24 cellular contexts compared by ENCODE assay signal in genomic region chr22:45445031-45445710, GRCh38. TPM values are rescaled to one million over a fixed set of nuclear protein-coding genes. Genes with fewer than 3 reads are reported as not detected.
"Had no signal": no experiment of that assay in that cellular context is flagged by ENCODE, and none has a peak within 500 bp of the region (broad histone marks: within the 10 kb centered on the region; RNA-seq: fewer than 3 reads in every experiment).

No MANE protein-coding gene starts in this region.

- H3K4me3 Mint-ChIP-seq: endodermal cell; naive thymus-derived CD8-positive, alpha-beta T cell; neural crest cell had no signal

- H3K9me3 Mint-ChIP-seq: endodermal cell; naive thymus-derived CD8-positive, alpha-beta T cell; neural crest cell had no signal

- H3K36me3 ChIP-seq: ovary, stomach, thoracic aorta, transverse colon, uterus had no signal

- ATAC-seq: mucosa of descending colon; naive thymus-derived CD8-positive, alpha-beta T cell; right cardiac atrium had no signal

- H3K27ac Mint-ChIP-seq: naive thymus-derived CD8-positive, alpha-beta T cell had no signal

- H3K27ac ChIP-seq: coronary artery, ovary, stomach, thoracic aorta, transverse colon had no signal

- H3K4me3 ChIP-seq: coronary artery, mucosa of descending colon, ovary, stomach, thoracic aorta, transverse colon, uterus had no signal

- H3K27me3 ChIP-seq: ovary, stomach, transverse colon, uterus had no signal

- H3K36me3 Mint-ChIP-seq: naive thymus-derived CD8-positive, alpha-beta T cell had no signal

- H3K4me1 ChIP-seq: transverse colon had no signal

- H3K9me3 ChIP-seq: mucosa of descending colon, ovary, stomach, thoracic aorta, transverse colon, uterus had no signal

- DNase-seq: effector CD4-positive, alpha-beta T cell; endodermal cell; foreskin melanocyte; head of caudate nucleus; hippocampal formation; kidney glomerular epithelial cell; mucosa of descending colon; naive thymus-derived CD8-positive, alpha-beta T cell; nucleus accumbens; ovary; right cardiac atrium; small intestine; stimulated activated CD4-positive, alpha-beta T cell treated with anti-CD3 and anti-CD28 coated beads, Interleukin-12 subunit alpha, Interleukin-12 subunit beta, amount 100 ng/mL, for 4 hours; stimulated activated naive CD4-positive, alpha-beta T cell; stomach; substantia nigra; transverse colon; uterus had no signal

RNA-seq across cellular contexts. Expression of gene RIBC2, which starts 31.7 kb away (rescaled TPM):
- total RNA-seq: naive thymus-derived CD8-positive, alpha-beta T cell; transverse colon had no signal
- polyA plus RNA-seq: naive thymus-derived CD8-positive, alpha-beta T cell had no signal

RNA-seq across cellular contexts. Expression of gene SMC1B, which starts 31.8 kb away (rescaled TPM):
- total RNA-seq: lung microvascular endothelial cell, mucosa of descending colon, neural crest cell, posterior vena cava, right cardiac atrium, stomach, thoracic aorta, transverse colon had no signal
- polyA plus RNA-seq: endothelial cell of umbilical vein; naive thymus-derived CD8-positive, alpha-beta T cell; right cardiac atrium had no signal

RNA-seq across cellular contexts. Expression of gene FBLN1, which starts 57.5 kb away (rescaled TPM):
- total RNA-seq: naive thymus-derived CD8-positive, alpha-beta T cell had no signal
- polyA plus RNA-seq: naive thymus-derived CD8-positive, alpha-beta T cell had no signal
